ENCODE assay signal across 26 cellular contexts in genomic region chrX:141982296-141982695, GRCh38.
"Had no signal": no experiment of that assay in that cellular context is flagged by ENCODE, and none has a peak within 500 bp of the region (broad histone marks: within the 10 kb centered on the region; RNA-seq: fewer than 3 reads in every experiment).

No MANE protein-coding gene starts in this region.

- DNase-seq: stimulated activated CD4-positive, alpha-beta T cell treated with anti-CD3 and anti-CD28 coated beads, Interleukin-2, amount 100 ng/mL, for 48 hours; stimulated activated CD4-positive, alpha-beta T cell treated with anti-CD3 and anti-CD28 coated beads, Interleukin-4, amount 100 ng/mL, for 1 hour; stimulated activated CD4-positive, alpha-beta T cell treated with anti-CD3 and anti-CD28 coated beads, Interleukin-4, amount 100 ng/mL, for 24 hours; stimulated activated CD4-positive, alpha-beta T cell treated with anti-CD3 and anti-CD28 coated beads, Interleukin-4, amount 100 ng/mL, for 4 hours; stimulated activated CD8-positive, alpha-beta memory T cell treated with anti-CD3 and anti-CD28 coated beads, Interleukin-4, amount 100 ng/mL, for 48 hours; stimulated activated naive B cell treated with anti-CD40 and anti-IgM and Interleukin-4, amounts not matched to agents 10 μg/mL and 1 μg/mL and 100 μg/mL, for 72 hours; stimulated activated naive CD4-positive, alpha-beta T cell; stimulated activated naive CD4-positive, alpha-beta T cell treated with Interleukin-2 at 50 U/mL for 16 hours; stimulated activated naive CD8-positive, alpha-beta T cell treated with anti-CD3 and anti-CD28 coated beads, Interleukin-15, amount 100 ng/mL, for 72 hours; stimulated activated naive CD8-positive, alpha-beta T cell treated with anti-CD3 and anti-CD28 coated beads, Interleukin-15, Interleukin-2, amounts not matched to agents 100 U/mL and 50 U/mL, for 24 hours; stomach; substantia nigra; testis; thyroid gland; tibial artery; transverse colon; trophoblast cell; upper lobe of left lung; upper lobe of right lung; uterus had no signal

- H3K9me3 ChIP-seq: stomach, suprapubic skin, testis, thoracic aorta, thyroid gland, tibial artery, tibial nerve, transverse colon, upper lobe of left lung, upper lobe of right lung, uterus, vagina had no signal

- H3K4me1 ChIP-seq: stomach, suprapubic skin, testis, thyroid gland, tibial nerve, transverse colon, upper lobe of left lung, upper lobe of right lung, uterus, vagina had no signal

- H3K36me3 ChIP-seq: stomach, suprapubic skin, thoracic aorta, thyroid gland, tibial artery, tibial nerve, transverse colon, upper lobe of left lung, upper lobe of right lung, uterus, vagina had no signal

- ATAC-seq: stimulated activated effector memory CD8-positive, alpha-beta T cell treated with anti-CD3 and anti-CD28 coated beads, Interleukin-12 subunit alpha, Interleukin-12 subunit beta, amount 100 ng/mL, for 72 hours; stimulated activated memory B cell treated with anti-CD40 and anti-IgM and Interleukin-4, amounts not matched to agents 10 μg/mL and 1 μg/mL and 100 μg/mL, for 72 hours; stimulated activated naive B cell treated with anti-CD40 and anti-IgM and Interleukin-4, amounts not matched to agents 10 μg/mL and 1 μg/mL and 100 μg/mL, for 72 hours; stimulated activated naive CD8-positive, alpha-beta T cell treated with anti-CD3 and anti-CD28 coated beads, Interleukin-15, amount 100 ng/mL, for 72 hours; stimulated activated naive CD8-positive, alpha-beta T cell treated with anti-CD3 and anti-CD28 coated beads, Interleukin-15, Interleukin-2, amounts not matched to agents 100 U/mL and 50 U/mL, for 24 hours; upper lobe of right lung had no signal

- H3K4me3 ChIP-seq: stomach, suprapubic skin, testis, thoracic aorta, thyroid gland, tibial artery, tibial nerve, transverse colon, upper lobe of left lung, upper lobe of right lung, uterus, vagina had no signal

- H3K27ac ChIP-seq: stomach, suprapubic skin, testis, thoracic aorta, thyroid gland, tibial artery, tibial nerve, transverse colon, upper lobe of left lung, upper lobe of right lung, uterus, vagina had no signal

- H3K27me3 ChIP-seq: stomach, suprapubic skin, testis, thyroid gland, tibial artery, tibial nerve, transverse colon, upper lobe of left lung, upper lobe of right lung, uterus, vagina had no signal
